ENCODE assay signal across 17 cellular contexts in the genomic region with DNA sequence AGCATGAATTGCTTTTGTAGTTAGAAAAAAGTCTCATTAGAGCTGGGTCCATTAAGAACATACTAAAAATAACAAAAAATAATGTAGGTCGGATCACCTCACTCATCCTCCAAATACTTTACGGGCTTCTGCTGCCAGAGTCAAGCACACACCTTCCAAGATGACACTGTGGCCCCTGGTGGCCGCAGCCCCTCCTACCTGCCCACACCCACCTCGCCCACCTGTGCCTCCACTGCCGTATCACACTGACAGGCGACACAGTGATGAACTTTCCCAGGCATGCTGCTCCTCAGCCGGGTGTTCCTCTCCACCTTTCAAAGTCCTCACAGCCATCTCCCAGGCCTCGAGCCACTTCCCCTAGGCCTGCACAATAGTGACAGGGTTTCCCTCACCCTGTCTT.
DNase-seq lines count a peak whose midpoint lies in the region; ATAC-seq and TF ChIP-seq lines count a peak whose summit lies in the region.
"Had no signal": no experiment of that assay in that cellular context is flagged by ENCODE, and none has a peak within 500 bp of the region (broad histone marks: within the 10 kb centered on the region; RNA-seq: fewer than 3 reads in every experiment).

No MANE protein-coding gene starts in this region.

- H3K27me3 ChIP-seq in Panc1 (ENCODE audit: control insufficient read depth, insufficient read depth, low read length) (no peaks in the 10 kb centered on the region), ascending aorta (no peaks in the 10 kb centered on the region), spleen (replicated peaks in 1 of 7) (no peaks in the 10 kb centered on the region)
- H3K27me3 ChIP-seq in effector memory CD4-positive, alpha-beta T cell (replicated peaks; ENCODE audit: control insufficient read depth, insufficient read depth, low read length, poor library complexity, severe bottlenecking): no peaks in the 10 kb centered on the region
- H3K27me3 ChIP-seq: esophagus muscularis mucosa, Peyer's patch, right atrium auricular region had no signal

- no peak for DNase-seq in activated T-cell treated with anti-CD3 and anti-CD28 coated beads, Interleukin-2, amount 50 U/mL, for 24 hours
- DNase-seq in activated T-cell treated with anti-CD3 and anti-CD28 coated beads for 4 hours (no peak), Panc1 (ENCODE audit: low read depth, low spot score) (no peak), ascending aorta (ENCODE audit: low spot score in 2 of 2) (no peak), spleen (no peak), retina (no peak)
- no peak for DNase-seq in effector memory CD4-positive, alpha-beta T cell
- DNase-seq: NCI-H1092 treated with DMSO at 0.1 percent for 48 hours, NCI-H69, Peyer's patch had no signal

- H3K4me1 ChIP-seq in Panc1 (ENCODE audit: control insufficient read depth, insufficient read depth, low read length): peaks cover 25% of the 10 kb centered on the region
- peaks cover 28 to 53% of the 10 kb centered on the region in 2 donors for H3K4me1 ChIP-seq in ascending aorta
- H3K4me1 ChIP-seq in spleen: peaks cover 52 to 98% (median 87%) of the 10 kb centered on the region in 6 donors
- peaks cover 41% of the 10 kb centered on the region for H3K4me1 ChIP-seq in effector memory CD4-positive, alpha-beta T cell (ENCODE audit: control insufficient read depth, insufficient read depth, low read length, poor library complexity, severe bottlenecking)

- in situ Hi-C loops in Panc1 (cut with HindIII; ENCODE audit: low pct_unique_long_range_greater_than_20kb, low sequenced_read_pairs): no loop called here

- WGBS in spleen, 5 donors: 70 to 81% (median 76%) methylated on average over 8 of the region's 8 CpGs

- CTCF ChIA-PET in Panc1 (lab: Charles Lee): interaction anchor here (1.6 kb wide), 1 partner anchor 61 kb away, joined by 5 read pairs; a partner anchor contains a TSS

- no peaks in the 10 kb centered on the region for H3K27me3 Mint-ChIP-seq in activated T-cell treated with anti-CD3 and anti-CD28 coated beads, Interleukin-2, amount 50 U/mL, for 24 hours
- H3K27me3 Mint-ChIP-seq: brain had no signal

- peaks cover 88% of the 10 kb centered on the region for H3K36me3 Mint-ChIP-seq in activated T-cell treated with anti-CD3 and anti-CD28 coated beads, Interleukin-2, amount 50 U/mL, for 24 hours (ENCODE audit: low read depth)

- H3K27ac ChIP-seq in Panc1 (ENCODE audit: low read length) (no peak overlapping the region), ascending aorta (peak overlapping the region; percentile 54 to 63), spleen (peak overlapping the region in 5 of 8 donors; percentile 11 to 98 (median 91))
- no peak overlapping the region for H3K27ac ChIP-seq in effector memory CD4-positive, alpha-beta T cell (ENCODE audit: insufficient read depth, low read length, poor library complexity, severe bottlenecking)
- H3K27ac ChIP-seq: HL-60, KMS-11, right atrium auricular region had no signal

- H3K27ac Mint-ChIP-seq in activated T-cell treated with anti-CD3 and anti-CD28 coated beads, Interleukin-2, amount 50 U/mL, for 24 hours: peak overlapping the region; percentile 88

- TSS peak; percentile 16 for BruUV-seq in Panc1 (replicated peaks; lab: Mats Ljungman, UMichigan)

- TF ChIP-seq POLR2A in spleen (IDR thresholded peaks at IDR 0.05): no peak

- H3K9me3 ChIP-seq in Panc1 (ENCODE audit: control insufficient read depth, insufficient read depth, low read depth, low read length) (no peaks in the 10 kb centered on the region), ascending aorta (no peaks in the 10 kb centered on the region), spleen (no peaks in the 10 kb centered on the region)
- H3K9me3 ChIP-seq in effector memory CD4-positive, alpha-beta T cell (ENCODE audit: control insufficient read depth, low read length): no peaks in the 10 kb centered on the region
- H3K9me3 ChIP-seq: esophagus muscularis mucosa, Peyer's patch, right atrium auricular region had no signal

- H3K36me3 ChIP-seq in Panc1 (ENCODE audit: control insufficient read depth, insufficient read depth, low read length): peaks cover 5% of the 10 kb centered on the region; the same call in 1 of the 2 replicates
- no peaks in the 10 kb centered on the region for H3K36me3 ChIP-seq in ascending aorta
- H3K36me3 ChIP-seq in spleen: peaks cover 0 to 79% (median 14%) of the 10 kb centered on the region in 6 donors
- peaks cover 16% of the 10 kb centered on the region for H3K36me3 ChIP-seq in effector memory CD4-positive, alpha-beta T cell (ENCODE audit: control insufficient read depth, insufficient read depth, low read length)

- TF ChIP-seq CTCF in Panc1 (IDR thresholded peaks at IDR 0.05) (no peak), ascending aorta (IDR thresholded peaks at IDR 0.05) (no peak), spleen (IDR thresholded peaks at IDR 0.05 in 8 of 11, conservative IDR thresholded peaks at IDR 0.05 in 3 of 11) (no peak)

- H3K4me1 Mint-ChIP-seq in activated T-cell treated with anti-CD3 and anti-CD28 coated beads, Interleukin-2, amount 50 U/mL, for 24 hours (ENCODE audit: low read depth): peaks cover 95% of the 10 kb centered on the region

- POLR2A ChIA-PET in Panc1 (lab: Charles Lee): no interaction called here

- no peaks in the 10 kb centered on the region for H3K9me3 Mint-ChIP-seq in activated T-cell treated with anti-CD3 and anti-CD28 coated beads, Interleukin-2, amount 50 U/mL, for 24 hours
- H3K9me3 Mint-ChIP-seq: brain, nephron had no signal

- ATAC-seq in Panc1: no peak
- ATAC-seq in HG03175 (IDR thresholded peaks at IDR 0.05; ENCODE audit: unreplicated experiment): no peak

- intact Hi-C loops in Panc1 (cut with micrococcal nuclease; ENCODE audit: unreplicated experiment) (no loop called here), ascending aorta (cut with DNase I) (no loop called here), spleen (cut with DNase I; ENCODE audit: low total_unique reads) (no loop called here)

- H3K4me3 ChIP-seq in Panc1 (ENCODE audit: low read depth in 2 of 2, low read length in 2 of 2): no peak overlapping the region
- no peak overlapping the region for H3K4me3 ChIP-seq in ascending aorta
- H3K4me3 ChIP-seq in spleen: no peak overlapping the region
- no peak overlapping the region for H3K4me3 ChIP-seq in effector memory CD4-positive, alpha-beta T cell (ENCODE audit: insufficient read depth, low read depth, low read length, poor library complexity, severe bottlenecking)
- H3K4me3 ChIP-seq: esophagus muscularis mucosa, Peyer's patch, right atrium auricular region had no signal

- H3K4me3 Mint-ChIP-seq in activated T-cell treated with anti-CD3 and anti-CD28 coated beads, Interleukin-2, amount 50 U/mL, for 24 hours: no peak overlapping the region
- H3K4me3 Mint-ChIP-seq: brain, nephron had no signal

Comparison
In these comparisons a context has a peak if more than half of its experiments do, and no peak if none do; other contexts are left out.
1. H3K27ac ChIP-seq: peak in ascending aorta (2 of 2) and spleen (5 of 8); none in Panc1 (single experiment) and effector memory CD4-positive, alpha-beta T cell (single experiment).